Comparison of ENCODE assay signal across 20 cellular contexts in the genomic region with DNA sequence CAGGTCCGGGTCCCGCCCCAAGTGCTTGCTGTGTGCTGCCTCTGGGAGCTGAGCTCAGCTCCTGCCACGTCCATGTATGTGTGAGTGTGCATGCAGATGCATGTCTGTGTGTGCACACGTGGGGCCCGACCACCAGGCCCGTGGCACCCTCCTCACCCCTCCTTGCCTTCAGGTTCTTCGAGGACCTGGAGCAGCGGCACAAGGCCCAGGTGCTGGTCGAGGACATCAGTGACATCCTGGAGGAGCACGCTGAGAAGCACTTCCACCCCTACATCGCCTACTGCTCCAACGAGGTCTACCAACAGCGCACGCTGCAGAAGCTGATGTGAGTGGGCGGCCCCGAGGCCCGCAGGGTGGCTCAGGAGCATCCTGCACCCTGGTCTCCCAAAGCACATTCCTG. TPM values are rescaled to one million over a fixed set of nuclear protein-coding genes. Genes with fewer than 3 reads are reported as not detected.
DNase-seq lines count a peak whose midpoint lies in the region; ATAC-seq, FAIRE-seq and TF ChIP-seq lines count a peak whose summit lies in the region.
"Had no signal": no experiment of that assay in that cellular context is flagged by ENCODE, and none has a peak within 500 bp of the region (broad histone marks: within the 10 kb centered on the region; RNA-seq: fewer than 3 reads in every experiment).

No MANE protein-coding gene starts in this region.

- intact Hi-C loops in IMR-90 (cut with micrococcal nuclease) (no loop called here), cardiac septum (cut with DNase I) (no loop called here)

- no peak overlapping the region for H3K9ac ChIP-seq in IMR-90 (ENCODE audit: low read depth, low read length)
- no peak overlapping the region for H3K9ac ChIP-seq in astrocyte (ENCODE audit: low read length)
- H3K9ac ChIP-seq in neuronal stem cell (ENCODE audit: low read depth, low read length, poor library complexity), result no peak overlapping the region

- peak overlapping the region; percentile 60 for H2AFZ ChIP-seq in IMR-90 (replicated peaks; ENCODE audit: low read length, poor library complexity)
- H2AFZ ChIP-seq in astrocyte (ENCODE audit: low read depth, low read length), result no peak overlapping the region
- no peak overlapping the region for H2AFZ ChIP-seq in neuronal stem cell (ENCODE audit: low read length)

- peaks cover 3% of the 10 kb centered on the region; the same call in 1 of the 2 replicates for H3K9me1 ChIP-seq in IMR-90 (ENCODE audit: insufficient read depth, low read length)

- H3K27ac Mint-ChIP-seq in astrocyte (ENCODE audit: unreplicated experiment), result no peak overlapping the region

- CTCF ChIA-PET in IMR-90 (lab: Yijun Ruan, JAX), result interaction anchor here (2.4 kb wide), 1 partner anchor 20 kb away, joined by 12 read pairs; no protein-coding TSS in a partner anchor

- no peak for FAIRE-seq in astrocyte (lab: Jason Lieb, UNC)
- FAIRE-seq: GM12878, GM18507 had no signal

- H4K20me1 ChIP-seq in IMR-90 (ENCODE audit: insufficient read depth, low read length) (no peaks in the 10 kb centered on the region; the same call in 1 of the 2 replicates), astrocyte (ENCODE audit: insufficient read depth, low read length) (no peaks in the 10 kb centered on the region)

- H3K4me2 ChIP-seq in IMR-90 (ENCODE audit: low read depth, low read length) (no peak overlapping the region), astrocyte (ENCODE audit: low read length) (peak overlapping the region; percentile 36), neuronal stem cell (ENCODE audit: insufficient read depth, low read length, poor library complexity, severe bottlenecking) (no peak overlapping the region)

- H4K8ac ChIP-seq in IMR-90 (ENCODE audit: low read depth in 2 of 2, low read length in 2 of 2), result no peak overlapping the region
- H4K8ac ChIP-seq in neuronal stem cell (ENCODE audit: low read depth, low read length), result no peak overlapping the region

- TF ChIP-seq CTCF in IMR-90 (conservative IDR thresholded peaks at IDR 0.05; ENCODE audit: low read depth, low read length), result no peak
- TF ChIP-seq CTCF in astrocyte (IDR thresholded peaks at IDR 0.05; ENCODE audit: insufficient read depth, low read depth, low read length), result no peak
- TF ChIP-seq CTCF in GM13976 (IDR thresholded peaks at IDR 0.05; ENCODE audit: borderline replicate concordance, control extremely low read depth, extremely low read depth, insufficient read depth, missing control alignments), result no peak

- H2BK5ac ChIP-seq in IMR-90 (ENCODE audit: low read depth, low read length, poor library complexity, severe bottlenecking) (no peak overlapping the region), neuronal stem cell (ENCODE audit: low read length) (peak overlapping the region; percentile 95)

- H3K9me3 ChIP-seq in IMR-90 (ENCODE audit: control insufficient read depth, insufficient read depth, low read length) (no peaks in the 10 kb centered on the region), astrocyte (ENCODE audit: insufficient read depth, low read depth, low read length) (no peaks in the 10 kb centered on the region), esophagus (ENCODE audit: control insufficient read depth in 2 of 2, insufficient read depth in 1 of 2, low read depth in 1 of 2, low read length in 1 of 2) (no peaks in the 10 kb centered on the region), neuronal stem cell (replicated peaks in 1 of 2; ENCODE audit: control insufficient read depth in 2 of 2, insufficient read depth in 1 of 2, low read depth in 1 of 2, low read length in 2 of 2) (peaks cover 0 to 8% of the 10 kb centered on the region in 2 donors)
- H3K9me3 ChIP-seq: SJCRH30 had no signal

- H3K79me1 ChIP-seq in IMR-90 (ENCODE audit: low read depth in 1 of 2, low read length in 2 of 2), result no peaks in the 10 kb centered on the region
- peaks cover 6% of the 10 kb centered on the region for H3K79me1 ChIP-seq in neuronal stem cell (ENCODE audit: low read depth, low read length)

- no peaks in the 10 kb centered on the region for H3K79me2 ChIP-seq in astrocyte (ENCODE audit: insufficient read depth, low read length)

- H3K36me3 ChIP-seq in IMR-90 (ENCODE audit: control insufficient read depth, insufficient read depth, low read length), result no peaks in the 10 kb centered on the region
- H3K36me3 ChIP-seq in astrocyte (ENCODE audit: insufficient read depth, low read length), result no peaks in the 10 kb centered on the region
- H3K36me3 ChIP-seq in esophagus (ENCODE audit: control insufficient read depth in 2 of 2, insufficient read depth in 2 of 2, low read length in 1 of 2), result peaks cover 0 to 22% of the 10 kb centered on the region in 2 donors
- H3K36me3 ChIP-seq in neuronal stem cell (replicated peaks in 1 of 2; ENCODE audit: control insufficient read depth in 2 of 2, insufficient read depth in 2 of 2, low read length in 2 of 2), result peaks cover 0 to 4% of the 10 kb centered on the region in 2 donors
- H3K36me3 ChIP-seq: SJCRH30 had no signal

- H4K91ac ChIP-seq in IMR-90 (ENCODE audit: insufficient read depth, low read depth, low read length) (no peak overlapping the region), neuronal stem cell (ENCODE audit: low read depth, low read length, poor library complexity) (no peak overlapping the region)

- TF ChIP-seq POLR2A in IMR-90 (IDR thresholded peaks at IDR 0.05; ENCODE audit: low read depth, low read length), result no peak

- no peak overlapping the region for H3K14ac ChIP-seq in IMR-90 (replicated peaks; ENCODE audit: low read depth, low read length)
- H3K14ac ChIP-seq in neuronal stem cell (ENCODE audit: low read length), result no peak overlapping the region

- H3K56ac ChIP-seq in IMR-90 (ENCODE audit: extremely low read depth, insufficient read depth, low read length), result no peak overlapping the region

- H2AK5ac ChIP-seq in IMR-90 (ENCODE audit: low read depth, low read length) (no peak overlapping the region), neuronal stem cell (ENCODE audit: low read depth, low read length) (peak overlapping the region; percentile 96)

- POLR2A ChIA-PET in IMR-90 (lab: Charles Lee; ENCODE audit: unreplicated experiment), result no interaction called here

- no peaks in the 10 kb centered on the region for H3K9me3 Mint-ChIP-seq in astrocyte (ENCODE audit: unreplicated experiment)

- no peaks in the 10 kb centered on the region; the same call in 1 of the 2 replicates for H3K27me3 ChIP-seq in IMR-90 (ENCODE audit: control insufficient read depth, insufficient read depth, low read length)
- no peaks in the 10 kb centered on the region for H3K27me3 ChIP-seq in astrocyte (ENCODE audit: insufficient read depth, low read length)
- H3K27me3 ChIP-seq in esophagus (ENCODE audit: control insufficient read depth in 1 of 2, insufficient read depth in 2 of 2, low read length in 2 of 2), result no peaks in the 10 kb centered on the region
- peaks cover 0 to 3% (median 0%) of the 10 kb centered on the region in 3 experiments for H3K27me3 ChIP-seq in neuronal stem cell (ENCODE audit: control insufficient read depth in 3 of 3, insufficient read depth in 3 of 3, low read depth in 1 of 3, low read length in 3 of 3)

- H3K36me3 Mint-ChIP-seq in astrocyte (ENCODE audit: low read depth, unreplicated experiment), result no peaks in the 10 kb centered on the region

- ATAC-seq in IMR-90 (ENCODE audit: low read depth), result no peak
- ATAC-seq in HG02870 (IDR thresholded peaks at IDR 0.05; ENCODE audit: unreplicated experiment), result no peak
- ATAC-seq: GM12878 had no signal

- no peak overlapping the region for H2BK20ac ChIP-seq in IMR-90 (ENCODE audit: low read depth, low read length)

- no peak for TF ChIP-seq RAD21 in IMR-90 (IDR thresholded peaks at IDR 0.05; ENCODE audit: low read length)

- H2BK15ac ChIP-seq in IMR-90 (ENCODE audit: low read depth, low read length) (no peak overlapping the region), neuronal stem cell (ENCODE audit: low read length) (no peak overlapping the region)

- no peak overlapping the region for H4K5ac ChIP-seq in IMR-90 (ENCODE audit: low read depth, low read length)

- H3K23ac ChIP-seq in IMR-90 (ENCODE audit: low read depth, low read length), result no peak overlapping the region
- H3K23ac ChIP-seq in neuronal stem cell (ENCODE audit: low read depth, low read length, poor library complexity), result peak overlapping the region; percentile 25

- dilution Hi-C loops in IMR-90 (cut with HindIII; ENCODE audit: low sequenced_read_pairs, unreplicated experiment), result no loop called here

- peaks cover 9% of the 10 kb centered on the region for H3K4me1 Mint-ChIP-seq in astrocyte (ENCODE audit: low read depth, unreplicated experiment)

- H2BK12ac ChIP-seq in neuronal stem cell (ENCODE audit: low read length), result peak overlapping the region; percentile 97

- H3K27me3 Mint-ChIP-seq in astrocyte (ENCODE audit: low read depth, unreplicated experiment), result peaks cover 4% of the 10 kb centered on the region

- H3K27ac ChIP-seq in IMR-90 (ENCODE audit: insufficient read depth, low read length) (no peak overlapping the region), astrocyte (ENCODE audit: low read depth, low read length) (no peak overlapping the region), esophagus (ENCODE audit: low read depth in 2 of 2, low read length in 1 of 2) (peak overlapping the region; percentile 38 to 73), neuronal stem cell (replicated peaks; ENCODE audit: low read length) (no peak overlapping the region)
- H3K27ac ChIP-seq: C4-2B, SJCRH30 had no signal

- H3K4me3 Mint-ChIP-seq in astrocyte (ENCODE audit: unreplicated experiment), result no peak overlapping the region

- 100% methylated on average over 2 of the region's 17 CpGs; no CpG with 5 or more reads in 1 of the 2 experiments for WGBS in IMR-90 (ENCODE audit: extremely low coverage in 2 of 2, insufficient read length in 1 of 2), 2 experiments
- 62 to 75% methylated on average over 16 to 17 of the region's 17 CpGs for WGBS in esophagus, 2 donors
- WGBS in neuronal stem cell (ENCODE audit: extremely low coverage in 2 of 2, insufficient read length in 2 of 2, insufficient replicate concordance in 1 of 2), 2 donors, result no CpG with 5 or more reads among the region's 17 CpGs

- H3K4me3 ChIP-seq in IMR-90 (ENCODE audit: insufficient read depth, low read depth, low read length), result no peak overlapping the region
- H3K4me3 ChIP-seq in astrocyte (ENCODE audit: insufficient read depth, low read depth, low read length), result no peak overlapping the region
- no peak overlapping the region for H3K4me3 ChIP-seq in esophagus (ENCODE audit: low read depth in 1 of 2, low read length in 2 of 2)
- peak overlapping the region in 1 of 2 donors; percentile 34 for H3K4me3 ChIP-seq in neuronal stem cell (ENCODE audit: low read length in 2 of 2)
- H3K4me3 ChIP-seq: GM12878, SJCRH30 had no signal

- H3K4me1 ChIP-seq in IMR-90 (ENCODE audit: control insufficient read depth, insufficient read depth, low read length) (peaks cover 11% of the 10 kb centered on the region), astrocyte (ENCODE audit: insufficient read depth, low read length) (peaks cover 34% of the 10 kb centered on the region), esophagus (ENCODE audit: control insufficient read depth in 2 of 2, insufficient read depth in 2 of 2, low read length in 1 of 2) (peaks cover 5 to 37% of the 10 kb centered on the region in 2 donors), neuronal stem cell (ENCODE audit: control insufficient read depth in 2 of 2, insufficient read depth in 1 of 2, low read depth in 1 of 2, low read length in 2 of 2) (peaks cover 18 to 22% of the 10 kb centered on the region in 2 donors)

- DNase-seq in IMR-90 (no peak), astrocyte (ENCODE audit: low read depth) (no peak), neuronal stem cell (ENCODE audit: low spot score) (no peak), iPS-NIHi11 (ENCODE audit: low spot score) (no peak), cardiac septum (ENCODE audit: low spot score) (no peak), GM13976 (ENCODE audit: low spot score) (no peak)
- DNase-seq: DND-41, GDM1, Kasumi-1, NCI-H187 treated with DMSO at 0.1 percent for 48 hours, NCI-H345, NCI-H526 treated with DMSO at 0.1 percent for 48 hours had no signal

- no peak overlapping the region for H3K18ac ChIP-seq in IMR-90 (ENCODE audit: low read depth, low read length)
- peak overlapping the region; percentile 27 for H3K18ac ChIP-seq in neuronal stem cell (ENCODE audit: low read length)

- no TSS peak for BruUV-seq in IMR-90 (replicated peaks; lab: Mats Ljungman, UMichigan)

- no peak overlapping the region for H2AK9ac ChIP-seq in IMR-90 (replicated peaks; ENCODE audit: low read depth, low read length, poor library complexity)

- no peak overlapping the region for H2BK120ac ChIP-seq in IMR-90 (ENCODE audit: low read depth, low read length)
- H2BK120ac ChIP-seq in neuronal stem cell (ENCODE audit: low read depth, low read length), result no peak overlapping the region

- in situ Hi-C loops in IMR-90 (cut with MboI; ENCODE audit: low sequenced_read_pairs) (no loop called here), GM13976 (cut with MboI; ENCODE audit: low sequenced_read_pairs, unreplicated experiment) (no loop called here)

- H3K4ac ChIP-seq in IMR-90 (ENCODE audit: low read depth, low read length), result no peak overlapping the region
- peak overlapping the region; percentile 4 for H3K4ac ChIP-seq in neuronal stem cell (ENCODE audit: low read length)

RNA-seq across cellular contexts. Expression of gene ARHGEF16, which starts 18.4 kb away (rescaled TPM):
- total RNA-seq in IMR-90 (2012; rRNA removed) (0.18 TPM in 1 of 2 replicates, not detected in the other), astrocyte (3.7 and 4.1 TPM in 2 replicates), cardiac septum (0.57 TPM)
- polyA plus RNA-seq in IMR-90 (2012; rRNA removed) (0.19 and 0.39 TPM in 2 replicates), esophagus (10 to 100 TPM; 14.2 to 20.6 TPM)
- polyA plus RNA-seq in IMR-90 (2012; cell fraction: cytosol; rRNA removed), result 0.13 TPM in 1 of 2 replicates, not detected in the other
- 0.49 and 0.60 TPM in 2 replicates for polyA plus RNA-seq in IMR-90 (2012; cell fraction: nucleus; rRNA removed; ENCODE audit: low replicate concordance)
- 1.5 TPM for polyA plus RNA-seq in neuronal stem cell (2013, experiment 1 of 2)
- polyA plus RNA-seq in neuronal stem cell (2013, experiment 2 of 2), result 1.4 TPM
- total RNA-seq: GM12878, OCI-LY7, RPMI7951 had no signal
- polyA plus RNA-seq: GM12878 had no signal

Comparison
In these comparisons a context has a peak if more than half of its experiments do, and no peak if none do; other contexts are left out.
1. H3K27ac ChIP-seq: peak in esophagus (2 of 2); none in IMR-90 (single experiment), astrocyte (single experiment) and neuronal stem cell (single experiment).